In the genomic region with DNA sequence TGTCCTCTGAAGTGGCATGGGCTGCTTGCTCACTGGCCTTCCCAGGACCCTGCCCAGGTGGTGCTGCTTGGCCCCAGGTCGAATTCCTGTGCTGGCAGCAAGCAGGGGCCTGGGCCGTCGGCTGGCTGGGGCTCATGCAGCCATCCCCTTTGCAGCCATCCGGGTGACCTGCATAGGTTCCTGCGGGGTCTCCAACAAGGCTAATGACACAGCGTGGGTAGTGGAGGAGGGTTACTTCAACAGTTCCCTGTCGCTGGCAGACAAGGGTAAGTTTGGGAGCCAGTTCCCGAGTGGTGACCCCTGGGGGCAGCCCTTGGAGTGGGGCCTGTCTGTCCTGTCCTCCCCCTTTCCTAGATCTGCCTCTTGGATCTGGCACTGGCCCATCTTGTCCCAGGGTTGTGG, we compare ENCODE assay signal across 1 cellular context.
TF ChIP-seq lines count a peak whose summit lies in the region.

No MANE protein-coding gene starts in this region.

TF ChIP-seq in HepG2, 621 proteins besides CTCF, POLR2A, EP300 and RAD21:
- TF ChIP-seq ZNF776 (CRISPR knock-in tag; IDR thresholded peaks at IDR 0.05) (no peak), SMARCE1 (IDR thresholded peaks at IDR 0.05; ENCODE audit: borderline replicate concordance) (no peak), ZNF468 (CRISPR knock-in tag; IDR thresholded peaks at IDR 0.05) (no peak), AGO2 (optimal IDR thresholded peaks at IDR 0.05; ENCODE audit: low read depth, low read length) (peak; percentile 69), ZFP37 (CRISPR knock-in tag; IDR thresholded peaks at IDR 0.05; ENCODE audit: borderline replicate concordance) (no peak), ZBTB3 (CRISPR knock-in tag; IDR thresholded peaks at IDR 0.05; ENCODE audit: borderline replicate concordance, low read depth) (no peak), ZNF782 (CRISPR knock-in tag; IDR thresholded peaks at IDR 0.05; ENCODE audit: borderline replicate concordance) (no peak)
TF ChIP-seq in HepG2: peak in this region for 1.
